ENCODE assay signal across 8 cellular contexts in the genomic region with DNA sequence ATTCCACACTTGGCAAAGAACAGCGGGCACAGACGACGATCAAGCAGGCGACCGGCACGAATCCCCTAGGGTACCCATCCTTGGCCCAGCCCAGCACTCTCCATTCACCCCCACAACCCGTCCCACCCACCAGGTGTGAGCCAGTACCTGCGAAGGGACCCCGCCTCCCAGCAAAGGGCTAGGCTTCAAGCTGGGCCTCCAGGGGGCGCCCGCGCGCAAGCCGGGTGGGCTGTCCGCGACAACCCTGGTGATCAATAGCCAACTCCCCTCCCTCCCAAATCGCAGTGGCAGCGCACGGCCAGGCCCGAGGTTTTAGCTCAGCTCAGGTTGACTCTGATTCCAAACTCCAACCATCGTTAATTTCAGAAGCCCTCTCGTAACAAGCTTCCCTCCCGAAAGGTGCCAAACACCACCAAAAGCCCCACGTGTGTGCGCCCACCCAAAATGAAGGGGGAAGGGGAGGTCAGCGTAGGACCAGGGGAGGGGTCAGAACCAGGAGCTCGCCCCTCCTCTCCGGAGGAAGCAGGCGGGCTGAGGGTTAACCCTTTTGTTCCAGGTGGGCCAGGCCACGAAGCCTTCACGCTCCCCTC.
DNase-seq lines count a peak whose midpoint lies in the region; TF ChIP-seq lines count a peak whose summit lies in the region.

No MANE protein-coding gene starts in this region.

- H3K4me3 ChIP-seq in astrocyte of the cerebellum (ENCODE audit: low read depth, low read length) = peak overlapping the region; percentile 50
- peak overlapping the region; percentile 97 for H3K4me3 ChIP-seq in iPS-18c (ENCODE audit: insufficient read depth, low read depth, low read length)

- H3K9me3 ChIP-seq in iPS-18c (ENCODE audit: control insufficient read depth, insufficient read depth, low read length) = peaks cover 2% of the 10 kb centered on the region

- TF ChIP-seq CTCF in LNCAP (IDR thresholded peaks at IDR 0.05) (peak; percentile 94), astrocyte of the cerebellum (IDR thresholded peaks at IDR 0.05; ENCODE audit: low read depth, low read length, missing control alignments) (peak; percentile 96)

- in situ Hi-C loops in astrocyte of the cerebellum (cut with HindIII; ENCODE audit: low sequenced_read_pairs) = no loop called here

- DNase-seq in DMS79 (lab: John Stamatoyannopoulos, UW) (peak; percentile 34), T-helper 1 cell (peak in 3 of 5 donors; percentile 21 to 42 (median 32)), astrocyte of the cerebellum (ENCODE audit: low read depth) (no peak), OCI-M2 (lab: John Stamatoyannopoulos, UW; ENCODE audit: unreplicated experiment) (no peak), NCI-H2029 treated with DMSO at 0.1 percent for 48 hours (lab: John Stamatoyannopoulos, UW) (no peak)
- peak; percentile 58 for DNase-seq in stimulated activated CD4-positive, alpha-beta T cell treated with anti-CD3 and anti-CD28 coated beads, Interleukin-12 subunit alpha, Interleukin-12 subunit beta, amount 100 ng/mL, for 4 hours

Comparison
In these comparisons a context has a peak if more than half of its experiments do, and no peak if none do; other contexts are left out.
1. DNase-seq: peak in DMS79 (single experiment), T-helper 1 cell (3 of 5) and stimulated activated CD4-positive, alpha-beta T cell treated with anti-CD3 and anti-CD28 coated beads, Interleukin-12 subunit alpha, Interleukin-12 subunit beta, amount 100 ng/mL, for 4 hours (single experiment); none in astrocyte of the cerebellum (single experiment), OCI-M2 (single experiment) and NCI-H2029 treated with DMSO at 0.1 percent for 48 hours (single experiment).